ENCODE assay signal across 19 cellular contexts in genomic region chrX:2913118-2913517, GRCh38. TPM values are rescaled to one million over a fixed set of nuclear protein-coding genes. Genes with fewer than 3 reads are reported as not detected.
A peak's percentile ranks its signal among the peaks of the same experiment; 100 is the strongest.
DNase-seq lines count a peak whose midpoint lies in the region; ATAC-seq and TF ChIP-seq lines count a peak whose summit lies in the region.
"Had no signal": no experiment of that assay in that cellular context is flagged by ENCODE, and none has a peak within 500 bp of the region (broad histone marks: within the 10 kb centered on the region; RNA-seq: fewer than 3 reads in every experiment).

No MANE protein-coding gene starts in this region.

- DNase-seq in DMS53 (lab: John Stamatoyannopoulos, UW) (peak; percentile 0), DMS53 treated with DMSO at 0.1 percent for 48 hours (lab: John Stamatoyannopoulos, UW; ENCODE audit: unreplicated experiment) (no peak), RWPE2 (ENCODE audit: low spot score) (no peak), fibroblast of villous mesenchyme (ENCODE audit: low read depth) (no peak), uterus (no peak), coronary artery (ENCODE audit: low spot score) (no peak), OCI-M2 (lab: John Stamatoyannopoulos, UW; ENCODE audit: unreplicated experiment) (no peak)
- DNase-seq: activated CD4-positive, alpha-beta T cell treated with anti-CD3 and anti-CD28 coated beads, Interleukin-2, amount 50 U/mL, for 1 hour; activated T-cell treated with anti-CD3 and anti-CD28 coated beads, Interleukin-2, amount 50 U/mL, for 48 hours; adrenal gland; GF-D8; hippocampal formation; NCI-H2029; right cardiac atrium; stimulated activated CD4-positive, alpha-beta T cell treated with anti-CD3 and anti-CD28 coated beads, Interleukin-4, amount 100 ng/mL, for 1 hour; T-helper 9 cell had no signal

- H3K36me3 ChIP-seq in RWPE2 (ENCODE audit: low read depth) (no peaks in the 10 kb centered on the region), uterus (no peaks in the 10 kb centered on the region)

- H3K27ac ChIP-seq in RWPE2 (ENCODE audit: poor library complexity, severe bottlenecking), result no peak overlapping the region
- no peak overlapping the region for H3K27ac ChIP-seq in uterus
- H3K27ac ChIP-seq in coronary artery, result no peak overlapping the region
- H3K27ac ChIP-seq: adrenal gland, tibial nerve had no signal

- peak; percentile 11 for TF ChIP-seq CTCF in RWPE2 (IDR thresholded peaks at IDR 0.05; ENCODE audit: poor library complexity, severe bottlenecking)
- peak; percentile 24 for TF ChIP-seq CTCF in fibroblast of villous mesenchyme (IDR thresholded peaks at IDR 0.05; ENCODE audit: insufficient read depth, low read depth, low read length)
- no peak for TF ChIP-seq CTCF in uterus (IDR thresholded peaks at IDR 0.05)
- TF ChIP-seq CTCF in coronary artery (IDR thresholded peaks at IDR 0.05), result no peak

- H3K9me3 ChIP-seq in RWPE2 (ENCODE audit: severe bottlenecking), result no peaks in the 10 kb centered on the region
- no peaks in the 10 kb centered on the region for H3K9me3 ChIP-seq in uterus
- H3K9me3 ChIP-seq: adrenal gland, tibial nerve had no signal

- ATAC-seq in RWPE2 (ENCODE audit: low read depth) (no peak), HG03139 (IDR thresholded peaks at IDR 0.05; ENCODE audit: unreplicated experiment) (no peak)
- ATAC-seq: right cardiac atrium, Right ventricle myocardium inferior had no signal

- H3K27me3 ChIP-seq in RWPE2 (ENCODE audit: insufficient read depth, poor library complexity, severe bottlenecking) (no peaks in the 10 kb centered on the region), uterus (no peaks in the 10 kb centered on the region)
- H3K27me3 ChIP-seq: adrenal gland, tibial nerve had no signal

- intact Hi-C loops in uterus (cut with DNase I; ENCODE audit: low total_unique reads), result no loop called here

- H3K4me3 ChIP-seq in RWPE2 (ENCODE audit: severe bottlenecking) (no peak overlapping the region), fibroblast of villous mesenchyme (ENCODE audit: low read depth, low read length) (no peak overlapping the region), uterus (no peak overlapping the region), coronary artery (no peak overlapping the region)
- H3K4me3 ChIP-seq: adrenal gland, tibial nerve had no signal

- no peak for TF ChIP-seq POLR2A in uterus (IDR thresholded peaks at IDR 0.05)

- no peaks in the 10 kb centered on the region for H3K4me1 ChIP-seq in RWPE2 (ENCODE audit: insufficient read depth, poor library complexity, severe bottlenecking)
- no peaks in the 10 kb centered on the region for H3K4me1 ChIP-seq in uterus
- H3K4me1 ChIP-seq: adrenal gland, tibial nerve had no signal

RNA-seq across cellular contexts. Expression of gene ARSD, which starts 16.0 kb away (rescaled TPM):
- 10.6 and 13.4 TPM in 2 replicates for total RNA-seq in fibroblast of villous mesenchyme
- 10 to 100 TPM; 14.3 to 46.8 (median 25.5) TPM for total RNA-seq in uterus

Comparison
In these comparisons a context has a peak if more than half of its experiments do, and no peak if none do; other contexts are left out.
1. CTCF ChIP-seq: peak in RWPE2 (single experiment) and fibroblast of villous mesenchyme (single experiment); none in uterus (0 of 4) and coronary artery (single experiment).